ENCODE assay signal across 30 cellular contexts in genomic region chr2:234138836-234139235, GRCh38.
"Had no signal": no experiment of that assay in that cellular context is flagged by ENCODE, and none has a peak within 500 bp of the region (broad histone marks: within the 10 kb centered on the region; RNA-seq: fewer than 3 reads in every experiment).

No MANE protein-coding gene starts in this region.

- H3K36me3 Mint-ChIP-seq: memory B cell; naive B cell; neural progenitor cell; stimulated activated effector memory CD8-positive, alpha-beta T cell treated with anti-CD3 and anti-CD28 coated beads, Interleukin-12 subunit alpha, Interleukin-12 subunit beta, amount 100 ng/mL, for 72 hours had no signal

- H3K27me3 ChIP-seq: neural progenitor cell, right atrium auricular region, testis, upper lobe of left lung had no signal

- H3K4me2 ChIP-seq: neural progenitor cell had no signal

- H3K4me3 Mint-ChIP-seq: memory B cell; mesothelial cell of epicardium; naive B cell; nephron; neural progenitor cell; stimulated activated effector memory CD8-positive, alpha-beta T cell treated with anti-CD3 and anti-CD28 coated beads, Interleukin-12 subunit alpha, Interleukin-12 subunit beta, amount 100 ng/mL, for 72 hours had no signal

- H3K36me3 ChIP-seq: esophagus squamous epithelium, heart right ventricle, left ventricle myocardium inferior, lower lobe of right lung, neural progenitor cell, prostate gland, right atrium auricular region, sigmoid colon, tibial artery, upper lobe of left lung had no signal

- H3K9me3 ChIP-seq: lower lobe of right lung, mucosa of descending colon, prostate gland, right atrium auricular region, sigmoid colon, testis, tibial artery, upper lobe of left lung had no signal

- DNase-seq: dermis blood vessel endothelial cell; effector memory CD4-positive, alpha-beta T cell; erythroblast; esophagus squamous epithelium; foreskin melanocyte; glutamatergic neuron; heart right ventricle; hippocampal formation; left cardiac atrium; left ventricle myocardium inferior; lower lobe of right lung; mucosa of descending colon; naive B cell; nucleus accumbens; sigmoid colon; stimulated activated CD4-positive, alpha-beta T cell treated with anti-CD3 and anti-CD28 coated beads, Interleukin-2, amount 100 ng/mL, for 24 hours; stimulated activated CD4-positive, alpha-beta T cell treated with anti-CD3 and anti-CD28 coated beads, Interleukin-4, amount 100 ng/mL, for 24 hours; stimulated activated naive CD8-positive, alpha-beta T cell treated with anti-CD3 and anti-CD28 coated beads, Interleukin-15, Interleukin-2, amounts not matched to agents 100 U/mL and 50 U/mL, for 24 hours; substantia nigra; testis; tibial artery; upper lobe of left lung had no signal

- ATAC-seq: heart right ventricle; left cardiac atrium; lower lobe of right lung; mucosa of descending colon; stimulated activated effector memory CD8-positive, alpha-beta T cell treated with anti-CD3 and anti-CD28 coated beads, Interleukin-12 subunit alpha, Interleukin-12 subunit beta, amount 100 ng/mL, for 72 hours; stimulated activated naive CD8-positive, alpha-beta T cell treated with anti-CD3 and anti-CD28 coated beads, Interleukin-15, Interleukin-2, amounts not matched to agents 100 U/mL and 50 U/mL, for 24 hours had no signal

- H2AFZ ChIP-seq: neural progenitor cell had no signal

- H3K27ac ChIP-seq: coronary artery, esophagus squamous epithelium, heart right ventricle, left ventricle myocardium inferior, lower lobe of right lung, neural progenitor cell, prostate gland, right atrium auricular region, sigmoid colon, testis, tibial artery, upper lobe of left lung had no signal

- H3K9me3 Mint-ChIP-seq: memory B cell; stimulated activated effector memory CD8-positive, alpha-beta T cell treated with anti-CD3 and anti-CD28 coated beads, Interleukin-12 subunit alpha, Interleukin-12 subunit beta, amount 100 ng/mL, for 72 hours had no signal

- H3K4me1 ChIP-seq: left ventricle myocardium inferior, prostate gland, right atrium auricular region, sigmoid colon, testis, tibial artery had no signal

- H3K9ac ChIP-seq: neural progenitor cell had no signal

- H3K4me3 ChIP-seq: coronary artery, esophagus squamous epithelium, heart right ventricle, left ventricle myocardium inferior, lower lobe of right lung, mucosa of descending colon, neural progenitor cell, prostate gland, right atrium auricular region, sigmoid colon, testis, tibial artery, upper lobe of left lung had no signal

- H3K27ac Mint-ChIP-seq: memory B cell; mesothelial cell of epicardium; nephron; neural progenitor cell; stimulated activated effector memory CD8-positive, alpha-beta T cell treated with anti-CD3 and anti-CD28 coated beads, Interleukin-12 subunit alpha, Interleukin-12 subunit beta, amount 100 ng/mL, for 72 hours had no signal
